ENCODE assay signal across 31 cellular contexts in genomic region chr3:73576995-73577394, GRCh38. TPM values are rescaled to one million over a fixed set of nuclear protein-coding genes. Genes with fewer than 3 reads are reported as not detected.
DNase-seq lines count a peak whose midpoint lies in the region; ATAC-seq, FAIRE-seq and TF ChIP-seq lines count a peak whose summit lies in the region.
"Had no signal": no experiment of that assay in that cellular context is flagged by ENCODE, and none has a peak within 500 bp of the region (broad histone marks: within the 10 kb centered on the region; RNA-seq: fewer than 3 reads in every experiment).

No MANE protein-coding gene starts in this region.

- no peak for TF ChIP-seq EP300 in HepG2 (IDR thresholded peaks at IDR 0.05; ENCODE audit: low read depth in 2 of 2, low read length in 2 of 2)
- TF ChIP-seq EP300 in HepG2 (CRISPR knock-in tag; IDR thresholded peaks at IDR 0.05; ENCODE audit: borderline replicate concordance): no peak

- no peaks in the 10 kb centered on the region for H3K9me3 ChIP-seq in BLaER1 treated with 17β-estradiol and CSF1 and Interleukin-3, amounts not matched to agents 10 nM and 100 nM (replicated peaks in 1 of 11)
- no peaks in the 10 kb centered on the region for H3K9me3 ChIP-seq in HepG2 (ENCODE audit: low read length)
- H3K9me3 ChIP-seq: heart right ventricle, left lung, spleen, thoracic aorta, vagina had no signal

- DNase-seq in RPMI7951 (ENCODE audit: low read depth): peak; percentile 13
- DNase-seq in epithelial cell of esophagus (ENCODE audit: low read depth): peak; percentile 12
- no peak for DNase-seq in activated CD4-positive, alpha-beta T cell treated with anti-CD3 and anti-CD28 coated beads, Interleukin-2, amount 50 U/mL, for 48 hours
- DNase-seq in erythroblast (lab: John Stamatoyannopoulos, UW): no peak
- DNase-seq in HepG2 (ENCODE audit: low spot score): no peak
- DNase-seq: activated CD4-positive, alpha-beta T cell treated with anti-CD3 and anti-CD28 coated beads for 48 hours; activated naive CD4-positive, alpha-beta T cell; activated T-cell treated with anti-CD3 and anti-CD28 coated beads, Interleukin-2, amount 50 U/mL, for 4 hours; CD4-positive, alpha-beta T cell; dermis blood vessel endothelial cell; foreskin fibroblast; heart right ventricle; left lung; naive thymus-derived CD8-positive, alpha-beta T cell; NCI-H1694 treated with DMSO at 0.1 percent for 48 hours; spleen; stimulated activated CD4-positive, alpha-beta T cell treated with anti-CD3 and anti-CD28 coated beads, Interleukin-2, amount 100 ng/mL, for 48 hours had no signal

- no peaks in the 10 kb centered on the region for H4K20me1 ChIP-seq in BLaER1 treated with 17β-estradiol and CSF1 and Interleukin-3, amounts not matched to agents 10 nM and 100 nM
- H4K20me1 ChIP-seq in HepG2 (ENCODE audit: insufficient read depth, low read length): no peaks in the 10 kb centered on the region

- ATAC-seq in GM19035 (IDR thresholded peaks at IDR 0.05; ENCODE audit: unreplicated experiment) (no peak), HepG2 (no peak)
- ATAC-seq: activated T-cell treated with anti-CD3 and anti-CD28 coated beads, Interleukin-2, amount 50 U/mL, for 4 hours; left lung; naive thymus-derived CD8-positive, alpha-beta T cell; stimulated activated effector memory CD8-positive, alpha-beta T cell treated with anti-CD3 and anti-CD28 coated beads, Interleukin-12 subunit alpha, Interleukin-12 subunit beta, amount 100 ng/mL, for 72 hours had no signal

- intact Hi-C loops in HepG2 (cut with micrococcal nuclease; ENCODE audit: unreplicated experiment): no loop called here

- peaks cover 22% of the 10 kb centered on the region for H3K36me3 Mint-ChIP-seq in nephron (ENCODE audit: low read depth)
- H3K36me3 Mint-ChIP-seq: mesothelial cell of epicardium; naive thymus-derived CD8-positive, alpha-beta T cell; stimulated activated effector memory CD8-positive, alpha-beta T cell treated with anti-CD3 and anti-CD28 coated beads, Interleukin-12 subunit alpha, Interleukin-12 subunit beta, amount 100 ng/mL, for 72 hours had no signal

- H3K9ac ChIP-seq in BLaER1 treated with 17β-estradiol and CSF1 and Interleukin-3, amounts not matched to agents 10 nM and 100 nM: no peak overlapping the region
- no peak overlapping the region for H3K9ac ChIP-seq in HepG2 (ENCODE audit: insufficient read depth, low read depth, low read length)

- whole genome bisulfite sequencing in HepG2 (ENCODE audit: low lambda C conversion rate): 37% methylated on average over 4 of the region's 4 CpGs

- H3K4me3 Mint-ChIP-seq in nephron: no peak overlapping the region
- H3K4me3 Mint-ChIP-seq: activated T-cell treated with anti-CD3 and anti-CD28 coated beads, Interleukin-2, amount 50 U/mL, for 4 hours; CD4-positive, alpha-beta T cell; mesothelial cell of epicardium; naive thymus-derived CD8-positive, alpha-beta T cell; stimulated activated effector memory CD8-positive, alpha-beta T cell treated with anti-CD3 and anti-CD28 coated beads, Interleukin-12 subunit alpha, Interleukin-12 subunit beta, amount 100 ng/mL, for 72 hours had no signal

- H3K4me3 ChIP-seq in BLaER1 treated with 17β-estradiol and CSF1 and Interleukin-3, amounts not matched to agents 10 nM and 100 nM: no peak overlapping the region
- H3K4me3 ChIP-seq in epithelial cell of esophagus (ENCODE audit: low read length) (no peak overlapping the region), HepG2 (replicated peaks in 1 of 3; ENCODE audit: insufficient read depth in 1 of 3, low read depth in 2 of 3, low read length in 3 of 3) (no peak overlapping the region)
- H3K4me3 ChIP-seq: cardiac muscle cell, heart right ventricle, left lung, spleen, thoracic aorta, vagina had no signal

- H2AFZ ChIP-seq in HepG2 (ENCODE audit: low read length): no peak overlapping the region

- H3K9me3 Mint-ChIP-seq in nephron: no peaks in the 10 kb centered on the region
- H3K9me3 Mint-ChIP-seq: CD4-positive, alpha-beta T cell; mesothelial cell of epicardium had no signal

- no peaks in the 10 kb centered on the region for H3K27me3 ChIP-seq in BLaER1 treated with 17β-estradiol and CSF1 and Interleukin-3, amounts not matched to agents 10 nM and 100 nM
- peaks cover 0 to 13% of the 10 kb centered on the region in 2 experiments; a peak in 2 of 5 replicates for H3K27me3 ChIP-seq in HepG2 (ENCODE audit: control insufficient read depth in 1 of 2, insufficient read depth in 2 of 2, low read length in 2 of 2)
- H3K27me3 ChIP-seq: cardiac muscle cell, heart right ventricle, vagina had no signal

- H3K4me1 Mint-ChIP-seq in nephron: peaks cover 75% of the 10 kb centered on the region
- H3K4me1 Mint-ChIP-seq: naive thymus-derived CD8-positive, alpha-beta T cell; stimulated activated effector memory CD8-positive, alpha-beta T cell treated with anti-CD3 and anti-CD28 coated beads, Interleukin-12 subunit alpha, Interleukin-12 subunit beta, amount 100 ng/mL, for 72 hours had no signal

- POLR2A ChIA-PET in HepG2 (lab: Yijun Ruan, JAX): no interaction called here

- H3K4me1 ChIP-seq in BLaER1 treated with 17β-estradiol and CSF1 and Interleukin-3, amounts not matched to agents 10 nM and 100 nM: peaks cover 4 to 15% (median 9%) of the 10 kb centered on the region in 10 experiments; a peak in 16 of 20 replicates
- peaks cover 6% of the 10 kb centered on the region for H3K4me1 ChIP-seq in HepG2 (ENCODE audit: insufficient read depth, low read length)
- H3K4me1 ChIP-seq: spleen had no signal

- H3K4me2 ChIP-seq in BLaER1 treated with 17β-estradiol and CSF1 and Interleukin-3, amounts not matched to agents 10 nM and 100 nM: peak overlapping the region in 10 of 11 experiments; percentile 8 to 68 (median 38); a peak in 17 of 22 replicates
- H3K4me2 ChIP-seq in HepG2 (ENCODE audit: low read depth, low read length): no peak overlapping the region

- TF ChIP-seq RAD21 in HepG2 (CRISPR knock-in tag; IDR thresholded peaks at IDR 0.05): no peak

- no peaks in the 10 kb centered on the region for H3K79me2 ChIP-seq in HepG2 (ENCODE audit: insufficient read depth, low read length)

- TF ChIP-seq POLR2A in erythroblast (IDR thresholded peaks at IDR 0.05; ENCODE audit: low read length): no peak
- TF ChIP-seq POLR2A in HepG2 (IDR thresholded peaks at IDR 0.05; ENCODE audit: insufficient read depth in 1 of 2, low read depth in 2 of 2, low read length in 2 of 2): no peak

- no peaks in the 10 kb centered on the region for H3K36me3 ChIP-seq in BLaER1 treated with 17β-estradiol and CSF1 and Interleukin-3, amounts not matched to agents 10 nM and 100 nM
- H3K36me3 ChIP-seq in HepG2 (replicated peaks in 1 of 2; ENCODE audit: control insufficient read depth in 1 of 2, insufficient read depth in 2 of 2, low read length in 2 of 2): no peaks in the 10 kb centered on the region
- H3K36me3 ChIP-seq: cardiac muscle cell, heart right ventricle, left lung, spleen, thoracic aorta, vagina had no signal

- FAIRE-seq in HepG2 (lab: Jason Lieb, UNC): no peak
- FAIRE-seq: endometrium, G401.6, GM18507 had no signal

- no peaks in the 10 kb centered on the region for H3K27me3 Mint-ChIP-seq in nephron (ENCODE audit: low read depth)

- in situ Hi-C loops in HepG2 (cut with HindIII; ENCODE audit: extremely low pct_ligation_motif_present, low pct_unique_long_range_greater_than_20kb): no loop called here

- H3K27ac Mint-ChIP-seq in nephron: peak overlapping the region in 2 of 3 experiments; percentile 3 to 21
- H3K27ac Mint-ChIP-seq: CD4-positive, alpha-beta T cell; mesothelial cell of epicardium; naive thymus-derived CD8-positive, alpha-beta T cell; stimulated activated effector memory CD8-positive, alpha-beta T cell treated with anti-CD3 and anti-CD28 coated beads, Interleukin-12 subunit alpha, Interleukin-12 subunit beta, amount 100 ng/mL, for 72 hours had no signal

- BruUV-seq in HepG2 (replicated peaks; lab: Mats Ljungman, UMichigan): no TSS peak

- CTCF ChIA-PET in HepG2 (lab: Yijun Ruan, JAX; ENCODE audit: low intra/inter-chr PET ratio, low total read pairs): no interaction called here

- H3K27ac ChIP-seq in BLaER1 treated with 17β-estradiol and CSF1 and Interleukin-3, amounts not matched to agents 10 nM and 100 nM: no peak overlapping the region
- H3K27ac ChIP-seq in HepG2 (ENCODE audit: extremely low read length, insufficient read depth, low read length): no peak overlapping the region
- H3K27ac ChIP-seq: cardiac muscle cell, left lung, RWPE1, spleen, thoracic aorta, vagina, VCaP had no signal

- TF ChIP-seq CTCF in epithelial cell of esophagus (IDR thresholded peaks at IDR 0.05; ENCODE audit: insufficient read depth, low read depth, low read length, missing control alignments) (no peak), nephron (IDR thresholded peaks at IDR 0.05; ENCODE audit: unreplicated experiment in 3 of 3) (no peak), HepG2 (CRISPR knock-in tag; IDR thresholded peaks at IDR 0.05) (no peak)

TF ChIP-seq in HepG2, 621 proteins besides CTCF, POLR2A, EP300 and RAD21 (continues in another document):
- TF ChIP-seq ZC3H4 (CRISPR knock-in tag; IDR thresholded peaks at IDR 0.05; ENCODE audit: borderline replicate concordance) (no peak), ZC3H13 (CRISPR knock-in tag; IDR thresholded peaks at IDR 0.05) (no peak), ZNF337 (CRISPR knock-in tag; IDR thresholded peaks at IDR 0.05; ENCODE audit: borderline replicate concordance, low read depth) (no peak), ZBTB1 (CRISPR knock-in tag; IDR thresholded peaks at IDR 0.05; ENCODE audit: borderline replicate concordance) (no peak)

RNA-seq across cellular contexts. Expression of gene PDZRN3, which starts 47.7 kb away (rescaled TPM):
- total RNA-seq in RPMI7951 (2014; rRNA removed; shearing (Covaris generic)): 3.5 and 3.8 TPM in 2 replicates
- not detected in 2 replicates for total RNA-seq in HepG2 (2016; rRNA removed; fragmentation: Illumina TruSeq; extraction: Trizol)
- not detected in 2 replicates for total RNA-seq in HepG2 (2016; cell fraction: cytosol; rRNA removed; fragmentation: Illumina TruSeq; extraction: Trizol; ENCODE audit: low read depth)
- total RNA-seq in HepG2 (2016; cell fraction: insoluble cytoplasmic fraction; rRNA removed; fragmentation: Illumina TruSeq; extraction: Trizol): not detected in 2 replicates
- total RNA-seq in HepG2 (2016; cell fraction: membrane; rRNA removed; fragmentation: Illumina TruSeq; extraction: Trizol): not detected in 2 replicates
- not detected in 2 replicates for total RNA-seq in HepG2 (2016; cell fraction: nucleus; rRNA removed; fragmentation: Illumina TruSeq; extraction: Trizol)
- not detected in 2 replicates for polyA plus RNA-seq in HepG2 (2011; rRNA removed)
- not detected in 2 replicates for polyA plus RNA-seq in HepG2 (2011; cell fraction: cytosol; rRNA removed)
- not detected in 2 replicates for polyA plus RNA-seq in HepG2 (2011; cell fraction: nucleus; rRNA removed)
- polyA plus RNA-seq in HepG2 (2012): not detected in 2 replicates
- polyA plus RNA-seq in HepG2 (2016; cell fraction: cytosol; fragmentation: Illumina TruSeq; extraction: Trizol; ENCODE audit: low read depth): not detected in 2 replicates
- polyA plus RNA-seq in HepG2 (2016; cell fraction: insoluble cytoplasmic fraction; fragmentation: Illumina TruSeq; extraction: Trizol; ENCODE audit: low read depth): not detected in 2 replicates
- not detected in 2 replicates for polyA plus RNA-seq in HepG2 (2016; cell fraction: membrane; fragmentation: Illumina TruSeq; extraction: Trizol; ENCODE audit: low read depth)
- not detected in 2 replicates for polyA plus RNA-seq in HepG2 (2016; cell fraction: nucleus; fragmentation: Illumina TruSeq; extraction: Trizol; ENCODE audit: insufficient read depth, low read depth)
- not detected in 2 replicates for polyA minus RNA-seq in HepG2 (2011; rRNA and poly(A)+ RNA removed; ENCODE audit: low replicate concordance)
- not detected in 2 replicates for polyA minus RNA-seq in HepG2 (2011; cell fraction: cytosol; rRNA and poly(A)+ RNA removed)
- not detected in 2 replicates for polyA minus RNA-seq in HepG2 (2011; cell fraction: nucleus; rRNA and poly(A)+ RNA removed)
- total RNA-seq: CD4-positive, alpha-beta T cell; naive thymus-derived CD8-positive, alpha-beta T cell; T-helper 2 cell treated with Interferon-gamma antibody and Interleukin-4, amounts not matched to agents 100 ng/mL and 5 ng/mL, for 36 hours had no signal
- polyA plus RNA-seq: naive thymus-derived CD8-positive, alpha-beta T cell had no signal

Comparison
In these comparisons a context has a peak if more than half of its experiments do, and no peak if none do; other contexts are left out.
1. DNase-seq: peak in RPMI7951 (single experiment) and epithelial cell of esophagus (single experiment); none in activated CD4-positive, alpha-beta T cell treated with anti-CD3 and anti-CD28 coated beads, Interleukin-2, amount 50 U/mL, for 48 hours (0 of 2), erythroblast (0 of 2) and HepG2 (single experiment).